ENCODE assay signal across 9 cellular contexts in genomic region chr6:41636803-41637178, GRCh38. TPM values are rescaled to one million over a fixed set of nuclear protein-coding genes. Genes with fewer than 3 reads are reported as not detected.
DNase-seq lines count a peak whose midpoint lies in the region; ATAC-seq and TF ChIP-seq lines count a peak whose summit lies in the region.
"Had no signal": no experiment of that assay in that cellular context is flagged by ENCODE, and none has a peak within 500 bp of the region (broad histone marks: within the 10 kb centered on the region; RNA-seq: fewer than 3 reads in every experiment).

No MANE protein-coding gene starts in this region.

- no peaks in the 10 kb centered on the region for H3K9me3 ChIP-seq in Panc1 (ENCODE audit: control insufficient read depth, insufficient read depth, low read depth, low read length)

- in situ Hi-C loops in ACHN (cut with HindIII; ENCODE audit: low pct_ligation_motif_present, low pct_unique_long_range_greater_than_20kb, low sequenced_read_pairs) (no loop called here), Panc1 (cut with HindIII; ENCODE audit: low pct_unique_long_range_greater_than_20kb, low sequenced_read_pairs) (no loop called here)

- no peaks in the 10 kb centered on the region for H3K4me1 ChIP-seq in Panc1 (ENCODE audit: control insufficient read depth, insufficient read depth, low read length)
- H3K4me1 ChIP-seq in foreskin keratinocyte = peaks cover 17% of the 10 kb centered on the region

- no peaks in the 10 kb centered on the region for H3K9me3 Mint-ChIP-seq in neural crest cell

- no peak overlapping the region for H3K27ac ChIP-seq in Panc1 (ENCODE audit: low read length)
- peak overlapping the region; percentile 79 for H3K27ac ChIP-seq in foreskin keratinocyte

- H3K4me3 ChIP-seq in Panc1 (ENCODE audit: low read depth in 2 of 2, low read length in 2 of 2) = peak overlapping the region; percentile 8 to 33; a peak in 2 of 4 replicates

- H3K27me3 ChIP-seq in Panc1 (ENCODE audit: control insufficient read depth, insufficient read depth, low read length) (no peaks in the 10 kb centered on the region; the same call in none of the 2 replicates), foreskin keratinocyte (no peaks in the 10 kb centered on the region)

- peaks cover 41% of the 10 kb centered on the region for H3K4me1 Mint-ChIP-seq in neural crest cell

- no peak overlapping the region for H3K27ac Mint-ChIP-seq in neural crest cell (ENCODE audit: unreplicated experiment)

- TF ChIP-seq CTCF in Panc1 (IDR thresholded peaks at IDR 0.05) = no peak
- TF ChIP-seq CTCF in foreskin keratinocyte (conservative IDR thresholded peaks at IDR 0.05) = no peak
- no peak for TF ChIP-seq CTCF in neural crest cell (conservative IDR thresholded peaks at IDR 0.05)

- BruUV-seq in Panc1 (replicated peaks; lab: Mats Ljungman, UMichigan) = no TSS peak

- peaks cover 3% of the 10 kb centered on the region; the same call in 1 of the 2 replicates for H3K36me3 ChIP-seq in Panc1 (ENCODE audit: control insufficient read depth, insufficient read depth, low read length)

- intact Hi-C loops in Panc1 (cut with micrococcal nuclease; ENCODE audit: unreplicated experiment) = no loop called here

- H3K36me3 Mint-ChIP-seq in neural crest cell (ENCODE audit: low read depth) = no peaks in the 10 kb centered on the region

- CTCF ChIA-PET in Panc1 (lab: Charles Lee) (no interaction called here), HEK293T (lab: Yijun Ruan, JAX) (no interaction called here)

- peaks cover 62% of the 10 kb centered on the region for H3K27me3 Mint-ChIP-seq in neural crest cell (ENCODE audit: low read depth)

- DNase-seq in ACHN (peak; percentile 25), Panc1 (ENCODE audit: low read depth, low spot score) (no peak), foreskin keratinocyte (peak; percentile 72 to 86), neural crest cell (ENCODE audit: low read depth, low spot score) (no peak), T1000 (lab: John Stamatoyannopoulos, UW) (no peak), HEK293T (ENCODE audit: extremely low spot score) (no peak), NCI-H524 (lab: John Stamatoyannopoulos, UW) (no peak)

- H3K4me3 Mint-ChIP-seq in neural crest cell = peak overlapping the region; percentile 68

- POLR2A ChIA-PET in Panc1 (lab: Charles Lee) = no interaction called here
- POLR2A ChIA-PET in HEK293T (lab: Yijun Ruan, JAX) = no interaction called here

- ATAC-seq in Panc1 (peak; percentile 72), foreskin keratinocyte (peak; percentile 93), HG03520 (IDR thresholded peaks at IDR 0.05; ENCODE audit: unreplicated experiment) (no peak)

TF ChIP-seq in HEK293T, 16 proteins besides CTCF, POLR2A, EP300 and RAD21:
- TF ChIP-seq ZNF384 (IDR thresholded peaks at IDR 0.05) (no peak), NFRKB (IDR thresholded peaks at IDR 0.05) (no peak), FOXK2 (IDR thresholded peaks at IDR 0.05) (no peak), SUZ12 (IDR thresholded peaks at IDR 0.05) (no peak), TARDBP (IDR thresholded peaks at IDR 0.05) (no peak), BHLHE40 (IDR thresholded peaks at IDR 0.05; ENCODE audit: borderline replicate concordance) (no peak)
TF ChIP-seq in HEK293T: peak in this region for 0.

RNA-seq across cellular contexts. Expression of gene MDFI, which starts 1.5 kb away (rescaled TPM):
- 0.54 TPM for total RNA-seq in Panc1 (2021; ENCODE audit: unreplicated experiment)
- 0.33 TPM for polyA plus RNA-seq in Panc1 (2012; ENCODE audit: insufficient read length)
- total RNA-seq in foreskin keratinocyte = 150 and 170 TPM in 2 replicates
- polyA plus RNA-seq in foreskin keratinocyte = 172 and 181 TPM in 2 replicates
- 64.2 and 65.8 TPM in 2 replicates for total RNA-seq in neural crest cell
- total RNA-seq: fibroblast of villous mesenchyme had no signal

Comparison
In these comparisons a context has a peak if more than half of its experiments do, and no peak if none do; other contexts are left out.
1. DNase-seq: peak in ACHN (single experiment) and foreskin keratinocyte (2 of 2); none in Panc1 (single experiment), neural crest cell (single experiment), T1000 (single experiment), HEK293T (single experiment) and NCI-H524 (0 of 2).
2. RNA of gene MDFI, which starts 1.5 kb away (total RNA-seq): 150 to 170 TPM in foreskin keratinocyte and 64.2 to 65.8 TPM in neural crest cell; 0.54 TPM in Panc1 (single experiment); every median in the first group is over 10 times any median in the second.